Comparison of ENCODE assay signal across 15 cellular contexts in the genomic region with DNA sequence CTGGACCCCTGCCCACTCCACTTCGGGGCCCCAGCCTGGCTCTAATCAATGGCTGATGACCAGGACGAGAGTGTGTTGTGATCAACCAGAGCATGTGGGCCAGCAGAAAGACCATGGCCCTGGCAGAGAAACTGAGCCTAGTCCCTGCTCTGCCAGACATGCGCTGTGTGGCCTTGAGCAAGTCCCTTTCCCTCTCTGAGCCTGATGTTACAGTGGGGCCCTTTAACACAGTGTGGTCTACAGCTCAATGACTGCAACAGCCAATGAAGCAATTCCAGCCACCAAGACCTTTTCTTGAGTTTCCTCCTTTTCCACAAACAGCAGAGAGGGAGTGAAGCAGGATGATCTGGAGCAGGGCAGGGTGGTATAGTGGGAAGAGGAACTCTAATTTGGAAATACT. TPM values are rescaled to one million over a fixed set of nuclear protein-coding genes. Genes with fewer than 3 reads are reported as not detected.
DNase-seq lines count a peak whose midpoint lies in the region; ATAC-seq, FAIRE-seq and TF ChIP-seq lines count a peak whose summit lies in the region.
"Had no signal": no experiment of that assay in that cellular context is flagged by ENCODE, and none has a peak within 500 bp of the region (broad histone marks: within the 10 kb centered on the region; RNA-seq: fewer than 3 reads in every experiment).

No MANE protein-coding gene starts in this region.

- POLR2A ChIA-PET in HepG2 (lab: Yijun Ruan, JAX), result no interaction called here
- POLR2A ChIA-PET in K562 (lab: Yijun Ruan, JAX), result interaction anchor here (1.0 kb wide), 1 partner anchor 18 kb away, joined by 3 read pairs; no protein-coding TSS in a partner anchor
- POLR2A ChIA-PET in OCI-LY7 (lab: Charles Lee), result interaction anchor here (0.9 to 1.0 kb wide), 2 partner anchors 18 to 62 kb away, joined by 3 read pairs; no protein-coding TSS in a partner anchor

- no peak overlapping the region for H3K4me3 ChIP-seq in HepG2 (replicated peaks in 1 of 3; ENCODE audit: insufficient read depth in 1 of 3, low read depth in 2 of 3, low read length in 3 of 3)
- H3K4me3 ChIP-seq in right lobe of liver, result no peak overlapping the region
- no peak overlapping the region for H3K4me3 ChIP-seq in K562
- H3K4me3 ChIP-seq in OCI-LY7 (ENCODE audit: low read depth, low read length, poor library complexity, severe bottlenecking), result no peak overlapping the region
- H3K4me3 ChIP-seq: GM23248, HAP-1 had no signal

- no peaks in the 10 kb centered on the region; a peak in 1 of 5 replicates for H3K36me3 ChIP-seq in HepG2 (replicated peaks in 1 of 2; ENCODE audit: control insufficient read depth in 1 of 2, insufficient read depth in 2 of 2, low read length in 2 of 2)
- no peaks in the 10 kb centered on the region for H3K36me3 ChIP-seq in right lobe of liver
- no peaks in the 10 kb centered on the region for H3K36me3 ChIP-seq in K562 (ENCODE audit: control insufficient read depth, insufficient read depth, low read length)
- no peaks in the 10 kb centered on the region for H3K36me3 ChIP-seq in OCI-LY7 (ENCODE audit: insufficient read depth, low read length)
- H3K36me3 ChIP-seq: HAP-1 had no signal

- H4K20me1 ChIP-seq in HepG2 (ENCODE audit: insufficient read depth, low read length) (no peaks in the 10 kb centered on the region), K562 (replicated peaks; ENCODE audit: control insufficient read depth, insufficient read depth, low read length) (no peaks in the 10 kb centered on the region; the same call in 1 of the 2 replicates), OCI-LY7 (ENCODE audit: insufficient read depth, low read length) (no peaks in the 10 kb centered on the region)

- TF ChIP-seq RAD21 in HepG2 (CRISPR knock-in tag; IDR thresholded peaks at IDR 0.05) (no peak), K562 (CRISPR knock-in tag; conservative IDR thresholded peaks at IDR 0.05 in 1 of 2, IDR thresholded peaks at IDR 0.05 in 1 of 2) (no peak)

- FAIRE-seq in HepG2 (lab: Jason Lieb, UNC) (no peak), K562 (lab: Jason Lieb, UNC) (no peak)
- FAIRE-seq: G401.6, GM12891, GM18507 had no signal

- H3K9me3 ChIP-seq in HepG2 (ENCODE audit: low read length) (no peaks in the 10 kb centered on the region), right lobe of liver (no peaks in the 10 kb centered on the region), K562 (replicated peaks; ENCODE audit: control insufficient read depth, insufficient read depth, low read depth, low read length) (no peaks in the 10 kb centered on the region), OCI-LY7 (ENCODE audit: low read length) (no peaks in the 10 kb centered on the region)
- H3K9me3 ChIP-seq: HAP-1 had no signal

- H3K27me3 ChIP-seq in HepG2 (ENCODE audit: control insufficient read depth in 1 of 2, insufficient read depth in 2 of 2, low read length in 2 of 2) (peaks cover 6 to 18% of the 10 kb centered on the region in 2 experiments; a peak in 3 of 5 replicates), right lobe of liver (no peaks in the 10 kb centered on the region), K562 (ENCODE audit: control insufficient read depth in 2 of 2, insufficient read depth in 2 of 2, low read length in 2 of 2) (peaks cover 2 to 24% of the 10 kb centered on the region in 2 experiments; a peak in 2 of 5 replicates)

- TF ChIP-seq EP300 in HepG2 (IDR thresholded peaks at IDR 0.05; ENCODE audit: low read depth in 2 of 2, low read length in 2 of 2) (no peak), HepG2 (CRISPR knock-in tag; IDR thresholded peaks at IDR 0.05; ENCODE audit: borderline replicate concordance) (no peak), K562 (IDR thresholded peaks at IDR 0.05; ENCODE audit: low read length) (no peak)

- no TSS peak for BruUV-seq in HepG2 (replicated peaks; lab: Mats Ljungman, UMichigan)
- no TSS peak for BruUV-seq in K562 (replicated peaks; lab: Mats Ljungman, UMichigan)
- no TSS peak for BruUV-seq in OCI-LY7 (replicated peaks; lab: Mats Ljungman, UMichigan)

- H2AFZ ChIP-seq in HepG2 (ENCODE audit: low read length) (no peak overlapping the region), K562 (ENCODE audit: low read depth, low read length) (no peak overlapping the region), OCI-LY7 (ENCODE audit: low read length) (no peak overlapping the region)
- H2AFZ ChIP-seq: GM23248 had no signal

- ATAC-seq in HepG2 (no peak), right lobe of liver (no peak), K562 (no peak)
- ATAC-seq: CD8-positive, alpha-beta T cell had no signal

- CTCF ChIA-PET in HepG2 (lab: Yijun Ruan, JAX; ENCODE audit: low intra/inter-chr PET ratio, low total read pairs), result no interaction called here
- CTCF ChIA-PET in K562 (lab: Yijun Ruan, JAX; ENCODE audit: low intra/inter-chr PET ratio), result no interaction called here
- CTCF ChIA-PET in OCI-LY7 (lab: Charles Lee; ENCODE audit: unreplicated experiment), result no interaction called here

- no peak overlapping the region for H3K9ac ChIP-seq in HepG2 (ENCODE audit: insufficient read depth, low read depth, low read length)
- no peak overlapping the region for H3K9ac ChIP-seq in K562 (ENCODE audit: insufficient read depth in 1 of 2, low read depth in 2 of 2, low read length in 2 of 2)
- H3K9ac ChIP-seq: GM23248 had no signal

- WGBS in HepG2 (ENCODE audit: low lambda C conversion rate), result 24% methylated on average over 3 of the region's 3 CpGs
- 85% methylated on average over 2 of the region's 3 CpGs for WGBS in right lobe of liver (ENCODE audit: insufficient coverage, low coverage, low lambda C conversion rate, missing lambda C conversion rate)
- WGBS in K562 (ENCODE audit: insufficient coverage, low coverage, missing lambda C conversion rate), result 15% methylated on average over 3 of the region's 3 CpGs

- no peaks in the 10 kb centered on the region for H3K79me2 ChIP-seq in HepG2 (ENCODE audit: insufficient read depth, low read length)
- H3K79me2 ChIP-seq in K562 (ENCODE audit: control insufficient read depth, insufficient read depth, low read length), result no peaks in the 10 kb centered on the region
- no peaks in the 10 kb centered on the region for H3K79me2 ChIP-seq in OCI-LY7 (ENCODE audit: insufficient read depth, low read depth, low read length)

- no peaks in the 10 kb centered on the region for H3K9me2 ChIP-seq in OCI-LY7 (ENCODE audit: insufficient read depth, low read length)

- no peak for TF ChIP-seq CTCF in HepG2 (CRISPR knock-in tag; IDR thresholded peaks at IDR 0.05)
- no peak for TF ChIP-seq CTCF in right lobe of liver (IDR thresholded peaks at IDR 0.05)
- no peak for TF ChIP-seq CTCF in K562 (IDR thresholded peaks at IDR 0.05 in 2 of 3, conservative IDR thresholded peaks at IDR 0.05 in 1 of 3; ENCODE audit: insufficient read depth in 2 of 3, low read depth in 1 of 3, low read length in 3 of 3)
- no peak for TF ChIP-seq CTCF in OCI-LY7 (conservative IDR thresholded peaks at IDR 0.05; ENCODE audit: low read length)

- in situ Hi-C loops in HepG2 (cut with HindIII; ENCODE audit: extremely low pct_ligation_motif_present, low pct_unique_long_range_greater_than_20kb) (no loop called here), K562 (cut with MboI) (no loop called here)

- H3K27ac ChIP-seq in HepG2 (ENCODE audit: extremely low read length, insufficient read depth, low read length), result no peak overlapping the region
- no peak overlapping the region for H3K27ac ChIP-seq in right lobe of liver
- H3K27ac ChIP-seq in K562 (ENCODE audit: extremely low read depth, low read depth, low read length), result no peak overlapping the region
- no peak overlapping the region for H3K27ac ChIP-seq in OCI-LY7 (ENCODE audit: low read depth, low read length, poor library complexity, severe bottlenecking)
- H3K27ac ChIP-seq: GM23248 had no signal

- no peaks in the 10 kb centered on the region for H3K9me1 ChIP-seq in K562 (ENCODE audit: control insufficient read depth, insufficient read depth, low read length)

- DNase-seq in HepG2 (ENCODE audit: low spot score) (no peak), right lobe of liver (no peak), K562 (ENCODE audit: extremely low read depth in 1 of 4, low spot score in 3 of 4) (no peak), mesenteric fat pad (ENCODE audit: low spot score) (peak; percentile 72), dermis blood vessel endothelial cell (no peak), OCI-LY7 (ENCODE audit: low spot score) (no peak)
- DNase-seq: CD8-positive, alpha-beta T cell; DMS 273 treated with DMSO at 0.1 percent for 48 hours; GM23248 had no signal

- H3K4me2 ChIP-seq in HepG2 (ENCODE audit: low read depth, low read length) (no peak overlapping the region), K562 (ENCODE audit: insufficient read depth, low read length) (no peak overlapping the region), OCI-LY7 (ENCODE audit: low read length) (no peak overlapping the region)

- intact Hi-C loops in HepG2 (cut with micrococcal nuclease; ENCODE audit: unreplicated experiment) (no loop called here), right lobe of liver (cut with DNase I) (no loop called here), K562 (cut with micrococcal nuclease) (no loop called here), OCI-LY7 (cut with micrococcal nuclease; ENCODE audit: unreplicated experiment) (no loop called here)

- TF ChIP-seq POLR2A in HepG2 (IDR thresholded peaks at IDR 0.05; ENCODE audit: insufficient read depth in 1 of 2, low read depth in 2 of 2, low read length in 2 of 2), result no peak
- no peak for TF ChIP-seq POLR2A in right lobe of liver (IDR thresholded peaks at IDR 0.05)
- no peak for TF ChIP-seq POLR2A in K562 (conservative IDR thresholded peaks at IDR 0.05)

- peaks cover 38% of the 10 kb centered on the region for H3K4me1 ChIP-seq in HepG2 (ENCODE audit: insufficient read depth, low read length)
- H3K4me1 ChIP-seq in right lobe of liver, result no peaks in the 10 kb centered on the region
- H3K4me1 ChIP-seq in K562 (replicated peaks in 1 of 2; ENCODE audit: control insufficient read depth in 2 of 2, insufficient read depth in 2 of 2, low read length in 2 of 2), result peaks cover 0 to 9% of the 10 kb centered on the region in 2 experiments; a peak in 3 of 5 replicates
- no peaks in the 10 kb centered on the region for H3K4me1 ChIP-seq in OCI-LY7 (ENCODE audit: insufficient read depth, low read length, poor library complexity, severe bottlenecking)

RNA-seq across cellular contexts. Expression of a gene that starts 25.8 kb away (rescaled TPM):
- total RNA-seq in HepG2 (2016; rRNA removed; fragmentation: Illumina TruSeq; extraction: Trizol) (17.6 and 33.9 TPM in 2 replicates), right lobe of liver (under 1 TPM in 5 of 6 experiments, not detected in 1; 0.06 to 0.51 (median 0.20) TPM), K562 (2014; rRNA removed) (0.12 TPM in 1 of 2 replicates, not detected in the other), K562 (2014; rRNA removed; fragmentation: Illumina TruSeq; extraction: Trizol) (not detected in 2 replicates), K562 (2015; rRNA removed; fragmentation: Illumina TruSeq; extraction: Trizol) (not detected in 2 replicates), K562 (2021) (0.04 TPM in 2 replicates), mesenteric fat pad (0.58 TPM), dermis blood vessel endothelial cell (0.28 and 0.68 TPM in 2 replicates), OCI-LY7 (2022) (not detected in 2 replicates)
- total RNA-seq in HepG2 (2016; cell fraction: cytosol; rRNA removed; fragmentation: Illumina TruSeq; extraction: Trizol; ENCODE audit: low read depth), result 3.1 and 3.4 TPM in 2 replicates
- total RNA-seq in HepG2 (2016; cell fraction: insoluble cytoplasmic fraction; rRNA removed; fragmentation: Illumina TruSeq; extraction: Trizol), result 21.4 and 37.4 TPM in 2 replicates
- total RNA-seq in HepG2 (2016; cell fraction: membrane; rRNA removed; fragmentation: Illumina TruSeq; extraction: Trizol), result 11.0 and 13.0 TPM in 2 replicates
- total RNA-seq in HepG2 (2016; cell fraction: nucleus; rRNA removed; fragmentation: Illumina TruSeq; extraction: Trizol), result 25.8 and 28.7 TPM in 2 replicates
- polyA plus RNA-seq in HepG2 (2011; rRNA removed) (4.2 and 6.4 TPM in 2 replicates), K562 (2011; rRNA removed) (0.07 TPM in 1 of 2 replicates, not detected in the other), K562 (2014; fragmentation: Illumina TruSeq; extraction: Trizol) (not detected in 2 replicates), K562 (2014; fragmentation: Nextera tagmentation; extraction: Ambion mirVana) (not detected), K562 (2014; rRNA removed) (not detected in 2 replicates)
- 6.1 and 8.6 TPM in 2 replicates for polyA plus RNA-seq in HepG2 (2011; cell fraction: cytosol; rRNA removed)
- polyA plus RNA-seq in HepG2 (2011; cell fraction: nucleus; rRNA removed), result 5.3 and 5.7 TPM in 2 replicates
- polyA plus RNA-seq in HepG2 (2012), result 2.2 and 3.5 TPM in 2 replicates
- 2.1 and 2.4 TPM in 2 replicates for polyA plus RNA-seq in HepG2 (2016; cell fraction: cytosol; fragmentation: Illumina TruSeq; extraction: Trizol; ENCODE audit: low read depth)
- polyA plus RNA-seq in HepG2 (2016; cell fraction: insoluble cytoplasmic fraction; fragmentation: Illumina TruSeq; extraction: Trizol; ENCODE audit: low read depth), result 14.2 and 17.0 TPM in 2 replicates
- 5.0 and 7.0 TPM in 2 replicates for polyA plus RNA-seq in HepG2 (2016; cell fraction: membrane; fragmentation: Illumina TruSeq; extraction: Trizol; ENCODE audit: low read depth)
- 29.1 and 30.1 TPM in 2 replicates for polyA plus RNA-seq in HepG2 (2016; cell fraction: nucleus; fragmentation: Illumina TruSeq; extraction: Trizol; ENCODE audit: insufficient read depth, low read depth)
- 0.07 and 16.9 TPM in 2 replicates for polyA minus RNA-seq in HepG2 (2011; rRNA and poly(A)+ RNA removed; ENCODE audit: low replicate concordance)
- 5.9 and 6.4 TPM in 2 replicates for polyA minus RNA-seq in HepG2 (2011; cell fraction: cytosol; rRNA and poly(A)+ RNA removed)
- 4.8 and 6.6 TPM in 2 replicates for polyA minus RNA-seq in HepG2 (2011; cell fraction: nucleus; rRNA and poly(A)+ RNA removed)
- total RNA-seq in K562 (2011; cell fraction: chromatin; rRNA removed; ENCODE audit: low replicate concordance), result not detected in 2 replicates
- 0.26 TPM in 1 of 2 replicates, not detected in the other for total RNA-seq in K562 (2011; cell fraction: nucleolus; rRNA removed)
- total RNA-seq in K562 (2011; cell fraction: nucleoplasm; rRNA removed), result not detected in 2 replicates
- polyA plus RNA-seq in K562 (2011; cell fraction: cytosol; rRNA removed), result 0.16 TPM in 1 of 2 replicates, not detected in the other
- not detected in 2 replicates for polyA plus RNA-seq in K562 (2011; cell fraction: nucleus; rRNA removed)
- polyA plus RNA-seq in K562 (2012), result 0.08 TPM in 1 of 2 replicates, not detected in the other
- not detected in 2 replicates for polyA minus RNA-seq in K562 (2011; rRNA and poly(A)+ RNA removed)
- polyA minus RNA-seq in K562 (2011; cell fraction: cytosol; rRNA and poly(A)+ RNA removed), result not detected in 2 replicates
- polyA minus RNA-seq in K562 (2011; cell fraction: nucleus; rRNA and poly(A)+ RNA removed), result not detected in 2 replicates
- total RNA-seq in OCI-LY7 (2014; rRNA removed; shearing (Covaris generic)), result not detected in 2 replicates
- total RNA-seq: H4, HT-29 had no signal

RNA-seq across cellular contexts. Expression of a gene that starts 29.0 kb away (rescaled TPM):
- total RNA-seq in HepG2 (2016; rRNA removed; fragmentation: Illumina TruSeq; extraction: Trizol), result 41.6 and 44.5 TPM in 2 replicates
- 7.0 and 8.0 TPM in 2 replicates for total RNA-seq in HepG2 (2016; cell fraction: cytosol; rRNA removed; fragmentation: Illumina TruSeq; extraction: Trizol; ENCODE audit: low read depth)
- 34.8 and 42.9 TPM in 2 replicates for total RNA-seq in HepG2 (2016; cell fraction: insoluble cytoplasmic fraction; rRNA removed; fragmentation: Illumina TruSeq; extraction: Trizol)
- 12.4 and 12.6 TPM in 2 replicates for total RNA-seq in HepG2 (2016; cell fraction: membrane; rRNA removed; fragmentation: Illumina TruSeq; extraction: Trizol)
- 38.8 and 43.2 TPM in 2 replicates for total RNA-seq in HepG2 (2016; cell fraction: nucleus; rRNA removed; fragmentation: Illumina TruSeq; extraction: Trizol)
- 9.9 and 10.1 TPM in 2 replicates for polyA plus RNA-seq in HepG2 (2011; rRNA removed)
- 5.7 and 7.4 TPM in 2 replicates for polyA plus RNA-seq in HepG2 (2011; cell fraction: cytosol; rRNA removed)
- 27.8 and 31.6 TPM in 2 replicates for polyA plus RNA-seq in HepG2 (2011; cell fraction: nucleus; rRNA removed)
- polyA plus RNA-seq in HepG2 (2012), result 14.9 and 19.7 TPM in 2 replicates
- polyA plus RNA-seq in HepG2 (2016; cell fraction: cytosol; fragmentation: Illumina TruSeq; extraction: Trizol; ENCODE audit: low read depth), result 2.9 and 3.4 TPM in 2 replicates
- 38.4 and 54.0 TPM in 2 replicates for polyA plus RNA-seq in HepG2 (2016; cell fraction: insoluble cytoplasmic fraction; fragmentation: Illumina TruSeq; extraction: Trizol; ENCODE audit: low read depth)
- 6.2 and 8.3 TPM in 2 replicates for polyA plus RNA-seq in HepG2 (2016; cell fraction: membrane; fragmentation: Illumina TruSeq; extraction: Trizol; ENCODE audit: low read depth)
- polyA plus RNA-seq in HepG2 (2016; cell fraction: nucleus; fragmentation: Illumina TruSeq; extraction: Trizol; ENCODE audit: insufficient read depth, low read depth), result 61.9 and 69.6 TPM in 2 replicates
- polyA minus RNA-seq in HepG2 (2011; rRNA and poly(A)+ RNA removed; ENCODE audit: low replicate concordance), result 16.4 and 42.6 TPM in 2 replicates
- polyA minus RNA-seq in HepG2 (2011; cell fraction: cytosol; rRNA and poly(A)+ RNA removed), result 9.8 and 12.7 TPM in 2 replicates
- polyA minus RNA-seq in HepG2 (2011; cell fraction: nucleus; rRNA and poly(A)+ RNA removed), result 19.2 and 20.5 TPM in 2 replicates
- total RNA-seq in right lobe of liver, result 10 to 100 TPM in 2 of 6 experiments, 1 to 10 TPM in 4; 6.7 to 12.0 (median 8.9) TPM
- 85.2 and 176 TPM in 2 replicates for total RNA-seq in K562 (2011; cell fraction: chromatin; rRNA removed; ENCODE audit: low replicate concordance)
- 76.1 and 89.9 TPM in 2 replicates for total RNA-seq in K562 (2011; cell fraction: nucleolus; rRNA removed)
- total RNA-seq in K562 (2011; cell fraction: nucleoplasm; rRNA removed), result 70.8 and 76.0 TPM in 2 replicates
- 75.9 and 93.5 TPM in 2 replicates for total RNA-seq in K562 (2014; rRNA removed)
- total RNA-seq in K562 (2014; rRNA removed; fragmentation: Illumina TruSeq; extraction: Trizol), result 49.7 and 61.8 TPM in 2 replicates
- total RNA-seq in K562 (2015; rRNA removed; fragmentation: Illumina TruSeq; extraction: Trizol), result 61.7 and 65.3 TPM in 2 replicates
- total RNA-seq in K562 (2021), result 122 and 134 TPM in 2 replicates
- 20.7 and 23.9 TPM in 2 replicates for polyA plus RNA-seq in K562 (2011; rRNA removed)
- 20.8 and 26.5 TPM in 2 replicates for polyA plus RNA-seq in K562 (2011; cell fraction: cytosol; rRNA removed)
- polyA plus RNA-seq in K562 (2011; cell fraction: nucleus; rRNA removed), result 58.2 and 91.5 TPM in 2 replicates
- polyA plus RNA-seq in K562 (2012), result 49.5 and 79.5 TPM in 2 replicates
- 98.6 and 113 TPM in 2 replicates for polyA plus RNA-seq in K562 (2014; fragmentation: Illumina TruSeq; extraction: Trizol)
- 10 to 100 TPM in 1 of 2 experiments, 1 to 10 TPM in 1; 9.8 to 17.3 TPM for polyA plus RNA-seq in K562 (2014; fragmentation: Nextera tagmentation; extraction: Ambion mirVana)
- polyA plus RNA-seq in K562 (2014; rRNA removed), result 53.9 and 64.1 TPM in 2 replicates
- polyA minus RNA-seq in K562 (2011; rRNA and poly(A)+ RNA removed), result 20.0 and 23.5 TPM in 2 replicates
- 44.1 and 48.4 TPM in 2 replicates for polyA minus RNA-seq in K562 (2011; cell fraction: cytosol; rRNA and poly(A)+ RNA removed)
- polyA minus RNA-seq in K562 (2011; cell fraction: nucleus; rRNA and poly(A)+ RNA removed), result 32.2 and 34.8 TPM in 2 replicates
- total RNA-seq in mesenteric fat pad, result 26.1 TPM
- 14.3 and 28.4 TPM in 2 replicates for total RNA-seq in dermis blood vessel endothelial cell
- 61.3 and 62.9 TPM in 2 replicates for total RNA-seq in OCI-LY7 (2014; rRNA removed; shearing (Covaris generic))
- total RNA-seq in OCI-LY7 (2022), result 104 and 108 TPM in 2 replicates

RNA-seq across cellular contexts. Expression of a gene that starts 38.9 kb away (rescaled TPM):
- total RNA-seq in HepG2 (2016; rRNA removed; fragmentation: Illumina TruSeq; extraction: Trizol) (0.11 TPM in 1 of 2 replicates, not detected in the other), right lobe of liver (under 1 TPM in 3 of 6 experiments, not detected in 3; 0.10 to 0.26 (median 0.23) TPM), K562 (2014; rRNA removed) (0.18 TPM in 1 of 2 replicates, not detected in the other), K562 (2014; rRNA removed; fragmentation: Illumina TruSeq; extraction: Trizol) (not detected in 2 replicates), K562 (2015; rRNA removed; fragmentation: Illumina TruSeq; extraction: Trizol) (0.04 TPM in 2 replicates), K562 (2021) (0.13 TPM in 1 of 2 replicates, not detected in the other), mesenteric fat pad (not detected), dermis blood vessel endothelial cell (not detected in 2 replicates), OCI-LY7 (2022) (not detected in 2 replicates)
- not detected in 2 replicates for total RNA-seq in HepG2 (2016; cell fraction: cytosol; rRNA removed; fragmentation: Illumina TruSeq; extraction: Trizol; ENCODE audit: low read depth)
- 0.03 and 0.09 TPM in 2 replicates for total RNA-seq in HepG2 (2016; cell fraction: insoluble cytoplasmic fraction; rRNA removed; fragmentation: Illumina TruSeq; extraction: Trizol)
- not detected in 2 replicates for total RNA-seq in HepG2 (2016; cell fraction: membrane; rRNA removed; fragmentation: Illumina TruSeq; extraction: Trizol)
- total RNA-seq in HepG2 (2016; cell fraction: nucleus; rRNA removed; fragmentation: Illumina TruSeq; extraction: Trizol), result 0.25 and 0.40 TPM in 2 replicates
- polyA plus RNA-seq in HepG2 (2011; rRNA removed) (0.16 TPM in 1 of 2 replicates, not detected in the other), K562 (2011; rRNA removed) (not detected in 2 replicates), K562 (2014; fragmentation: Illumina TruSeq; extraction: Trizol) (0.10 TPM in 1 of 2 replicates, not detected in the other), K562 (2014; fragmentation: Nextera tagmentation; extraction: Ambion mirVana) (not detected), K562 (2014; rRNA removed) (0.01 and 0.28 TPM in 2 replicates)
- 0.03 and 0.04 TPM in 2 replicates for polyA plus RNA-seq in HepG2 (2011; cell fraction: cytosol; rRNA removed)
- 0.09 and 0.39 TPM in 2 replicates for polyA plus RNA-seq in HepG2 (2011; cell fraction: nucleus; rRNA removed)
- 0.03 and 0.08 TPM in 2 replicates for polyA plus RNA-seq in HepG2 (2012)
- 0.06 TPM in 1 of 2 replicates, not detected in the other for polyA plus RNA-seq in HepG2 (2016; cell fraction: cytosol; fragmentation: Illumina TruSeq; extraction: Trizol; ENCODE audit: low read depth)
- 0.05 TPM in 1 of 2 replicates, not detected in the other for polyA plus RNA-seq in HepG2 (2016; cell fraction: insoluble cytoplasmic fraction; fragmentation: Illumina TruSeq; extraction: Trizol; ENCODE audit: low read depth)
- polyA plus RNA-seq in HepG2 (2016; cell fraction: membrane; fragmentation: Illumina TruSeq; extraction: Trizol; ENCODE audit: low read depth), result not detected in 2 replicates
- polyA plus RNA-seq in HepG2 (2016; cell fraction: nucleus; fragmentation: Illumina TruSeq; extraction: Trizol; ENCODE audit: insufficient read depth, low read depth), result 0.34 and 0.43 TPM in 2 replicates
- polyA minus RNA-seq in HepG2 (2011; rRNA and poly(A)+ RNA removed; ENCODE audit: low replicate concordance), result 0.14 TPM in 1 of 2 replicates, not detected in the other
- polyA minus RNA-seq in HepG2 (2011; cell fraction: cytosol; rRNA and poly(A)+ RNA removed), result not detected in 2 replicates
- polyA minus RNA-seq in HepG2 (2011; cell fraction: nucleus; rRNA and poly(A)+ RNA removed), result 0.12 TPM in 1 of 2 replicates, not detected in the other
- total RNA-seq in K562 (2011; cell fraction: chromatin; rRNA removed; ENCODE audit: low replicate concordance), result 0.19 TPM in 1 of 2 replicates, not detected in the other
- 0.17 TPM in 1 of 2 replicates, not detected in the other for total RNA-seq in K562 (2011; cell fraction: nucleolus; rRNA removed)
- 0.07 TPM in 1 of 2 replicates, not detected in the other for total RNA-seq in K562 (2011; cell fraction: nucleoplasm; rRNA removed)
- not detected in 2 replicates for polyA plus RNA-seq in K562 (2011; cell fraction: cytosol; rRNA removed)
- polyA plus RNA-seq in K562 (2011; cell fraction: nucleus; rRNA removed), result 0.11 TPM in 2 replicates
- polyA plus RNA-seq in K562 (2012), result 0.05 and 0.24 TPM in 2 replicates
- polyA minus RNA-seq in K562 (2011; rRNA and poly(A)+ RNA removed), result not detected in 2 replicates
- polyA minus RNA-seq in K562 (2011; cell fraction: cytosol; rRNA and poly(A)+ RNA removed), result not detected in 2 replicates
- 0.22 TPM in 1 of 2 replicates, not detected in the other for polyA minus RNA-seq in K562 (2011; cell fraction: nucleus; rRNA and poly(A)+ RNA removed)
- not detected in 2 replicates for total RNA-seq in OCI-LY7 (2014; rRNA removed; shearing (Covaris generic))
- total RNA-seq: HT-29 had no signal
- polyA plus RNA-seq: GM23248 had no signal
